In the genomic region with DNA sequence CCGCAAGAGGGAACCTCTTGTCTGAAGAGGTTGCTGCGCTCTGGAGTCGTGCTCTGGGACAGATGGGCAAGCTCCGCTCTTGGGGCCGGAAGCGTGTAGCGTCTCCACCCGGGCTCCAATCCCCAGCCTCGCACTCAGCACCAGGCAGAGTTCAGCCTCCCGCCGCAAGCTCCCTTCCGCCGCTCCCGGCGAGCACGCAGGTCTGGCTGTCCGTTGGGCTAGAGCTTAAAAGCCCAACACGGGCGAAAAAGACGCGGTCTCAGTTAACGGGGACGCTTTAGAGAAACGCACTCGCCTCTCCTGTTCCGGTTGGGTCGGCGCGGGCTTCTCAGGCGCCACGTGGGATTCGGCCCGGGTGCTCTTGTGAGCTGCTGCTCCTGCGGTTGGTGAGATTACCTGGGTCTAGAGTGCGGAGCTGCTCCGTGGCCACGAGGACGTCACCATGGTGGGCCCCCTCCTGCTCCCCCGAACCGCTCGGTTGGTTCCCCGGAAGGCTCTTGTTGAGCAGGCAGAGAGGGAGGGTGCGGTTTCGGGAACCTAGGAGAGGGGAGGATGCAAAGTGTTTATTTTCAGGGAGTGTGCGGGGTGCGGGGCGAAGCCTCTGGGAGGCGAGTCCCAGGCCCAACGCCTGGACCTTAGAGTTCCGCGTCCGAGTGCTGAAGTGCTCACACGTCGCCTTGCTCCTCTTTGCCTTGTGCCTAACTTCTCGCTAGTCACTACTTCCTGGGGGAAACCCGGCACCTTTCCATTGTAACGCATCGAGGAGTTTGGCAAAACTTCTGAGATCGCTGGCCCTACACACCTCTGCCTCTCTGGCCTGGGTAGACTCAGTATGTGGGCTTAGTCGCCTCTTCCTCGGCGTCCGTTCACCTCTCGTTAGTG, we compare ENCODE assay signal across 1 cellular context.
A peak's percentile ranks its signal among the peaks of the same experiment; 100 is the strongest.
TF ChIP-seq lines count a peak whose summit lies in the region.

A gene (plus strand): TSS at position 331 of the 882 bp plus-strand sequence. CDS start 112 bp downstream, at position 443.

TF ChIP-seq in IMR-90, 13 proteins besides CTCF, POLR2A, EP300 and RAD21 (continued from another document):
- TF ChIP-seq, protein P1, sequence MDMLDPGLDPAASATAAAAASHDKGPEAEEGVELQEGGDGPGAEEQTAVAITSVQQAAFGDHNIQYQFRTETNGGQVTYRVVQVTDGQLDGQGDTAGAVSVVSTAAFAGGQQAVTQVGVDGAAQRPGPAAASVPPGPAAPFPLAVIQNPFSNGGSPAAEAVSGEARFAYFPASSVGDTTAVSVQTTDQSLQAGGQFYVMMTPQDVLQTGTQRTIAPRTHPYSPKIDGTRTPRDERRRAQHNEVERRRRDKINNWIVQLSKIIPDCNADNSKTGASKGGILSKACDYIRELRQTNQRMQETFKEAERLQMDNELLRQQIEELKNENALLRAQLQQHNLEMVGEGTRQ (IDR thresholded peaks at IDR 0.05; ENCODE audit: low read depth, low read length): peak; percentile 37
- TF ChIP-seq NFE2L2 (IDR thresholded peaks at IDR 0.05; ENCODE audit: low read depth, low read length): no peak
- TF ChIP-seq, protein P2, sequence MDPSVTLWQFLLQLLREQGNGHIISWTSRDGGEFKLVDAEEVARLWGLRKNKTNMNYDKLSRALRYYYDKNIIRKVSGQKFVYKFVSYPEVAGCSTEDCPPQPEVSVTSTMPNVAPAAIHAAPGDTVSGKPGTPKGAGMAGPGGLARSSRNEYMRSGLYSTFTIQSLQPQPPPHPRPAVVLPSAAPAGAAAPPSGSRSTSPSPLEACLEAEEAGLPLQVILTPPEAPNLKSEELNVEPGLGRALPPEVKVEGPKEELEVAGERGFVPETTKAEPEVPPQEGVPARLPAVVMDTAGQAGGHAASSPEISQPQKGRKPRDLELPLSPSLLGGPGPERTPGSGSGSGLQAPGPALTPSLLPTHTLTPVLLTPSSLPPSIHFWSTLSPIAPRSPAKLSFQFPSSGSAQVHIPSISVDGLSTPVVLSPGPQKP (IDR thresholded peaks at IDR 0.05; ENCODE audit: borderline replicate concordance, low read depth, low read length): no peak
- TF ChIP-seq MXI1 (IDR thresholded peaks at IDR 0.05; ENCODE audit: borderline replicate concordance, low read depth, low read length): peak; percentile 99
- peak; percentile 63; the same call in 1 of the 2 replicates for TF ChIP-seq MAZ (IDR thresholded peaks at IDR 0.05; ENCODE audit: borderline replicate concordance, low read depth, low read length)
- no peak for TF ChIP-seq BHLHE40 (IDR thresholded peaks at IDR 0.05; ENCODE audit: low read depth, low read length)
- no peak for TF ChIP-seq FOS (IDR thresholded peaks at IDR 0.05; ENCODE audit: low read depth, low read length)
- TF ChIP-seq CHD1 (IDR thresholded peaks at IDR 0.05; ENCODE audit: low read depth, low read length): no peak; the same call in none of the 2 replicates
